ENCODE assay signal across 9 cellular contexts in genomic region chr15:40696228-40696627, GRCh38. TPM values are rescaled to one million over a fixed set of nuclear protein-coding genes. Genes with fewer than 3 reads are reported as not detected.
DNase-seq lines count a peak whose midpoint lies in the region; ATAC-seq and TF ChIP-seq lines count a peak whose summit lies in the region.
"Had no signal": no experiment of that assay in that cellular context is flagged by ENCODE, and none has a peak within 500 bp of the region (broad histone marks: within the 10 kb centered on the region; RNA-seq: fewer than 3 reads in every experiment).

No MANE protein-coding gene starts in this region.

- peaks cover 37% of the 10 kb centered on the region for H3K4me1 Mint-ChIP-seq in activated CD4-positive, alpha-beta T cell treated with anti-CD3 and anti-CD28 coated beads, Interleukin-2, amount 10 ng/mL, durations not matched to agents 24 days and 14 days
- peaks cover 13% of the 10 kb centered on the region for H3K4me1 Mint-ChIP-seq in endothelial cell (ENCODE audit: unreplicated experiment)

- intact Hi-C loops in activated CD4-positive, alpha-beta T cell treated with anti-CD3 and anti-CD28 coated beads, Interleukin-2, amount 10 ng/mL, durations not matched to agents 24 days and 14 days (cut with micrococcal nuclease), result loop anchor here (5.0 kb wide), 1 partner anchor 196 kb away; the partner anchor contains the start of gene VPS18
- intact Hi-C loops in Panc1 (cut with micrococcal nuclease; ENCODE audit: unreplicated experiment), result no loop called here
- intact Hi-C loops in lower lobe of right lung (cut with DNase I), result no loop called here

- no peaks in the 10 kb centered on the region for H3K9me3 ChIP-seq in Panc1 (ENCODE audit: control insufficient read depth, insufficient read depth, low read depth, low read length)
- H3K9me3 ChIP-seq in lower lobe of right lung, result no peaks in the 10 kb centered on the region

- H3K27me3 ChIP-seq in Panc1 (ENCODE audit: control insufficient read depth, insufficient read depth, low read length) (no peaks in the 10 kb centered on the region), lower lobe of right lung (ENCODE audit: low read depth) (no peaks in the 10 kb centered on the region)

- POLR2A ChIA-PET in Panc1 (lab: Charles Lee), result no interaction called here

- H3K4me1 ChIP-seq in Panc1 (ENCODE audit: control insufficient read depth, insufficient read depth, low read length) (no peaks in the 10 kb centered on the region; the same call in 1 of the 2 replicates), lower lobe of right lung (peaks cover 18% of the 10 kb centered on the region)

- no peak for TF ChIP-seq CTCF in Panc1 (IDR thresholded peaks at IDR 0.05)
- no peak for TF ChIP-seq CTCF in endothelial cell (IDR thresholded peaks at IDR 0.05; ENCODE audit: unreplicated experiment)
- no peak for TF ChIP-seq CTCF in lower lobe of right lung (IDR thresholded peaks at IDR 0.05)

- H3K4me3 ChIP-seq in Panc1 (ENCODE audit: low read depth in 2 of 2, low read length in 2 of 2), result peak overlapping the region; percentile 80 to 97
- H3K4me3 ChIP-seq in skeletal muscle cell (ENCODE audit: low read depth, low read length), result peak overlapping the region; percentile 97
- H3K4me3 ChIP-seq in lower lobe of right lung, result no peak overlapping the region

- H3K27ac Mint-ChIP-seq in activated CD4-positive, alpha-beta T cell treated with anti-CD3 and anti-CD28 coated beads, Interleukin-2, amount 10 ng/mL, durations not matched to agents 24 days and 14 days, result peak overlapping the region; percentile 100
- no peak overlapping the region for H3K27ac Mint-ChIP-seq in endothelial cell (ENCODE audit: unreplicated experiment)

- DNase-seq in activated CD4-positive, alpha-beta T cell treated with anti-CD3 and anti-CD28 coated beads, Interleukin-2, amount 10 ng/mL, durations not matched to agents 24 days and 14 days, result no peak
- DNase-seq in activated CD4-positive, alpha-beta T cell treated with anti-CD3 and anti-CD28 coated beads, Interleukin-2, amount 50 U/mL, for 4 hours, result no peak
- DNase-seq in Panc1 (ENCODE audit: low read depth, low spot score), result no peak
- DNase-seq in endothelial cell (ENCODE audit: low spot score), result no peak
- no peak for DNase-seq in skeletal muscle cell (ENCODE audit: low read depth)
- DNase-seq in stimulated activated CD4-positive, alpha-beta T cell treated with anti-CD3 and anti-CD28 coated beads, Interleukin-2, amount 100 ng/mL, for 48 hours, result no peak
- DNase-seq in GM19240 (ENCODE audit: insufficient read length, low spot score), result no peak
- no peak for DNase-seq in lower lobe of right lung
- DNase-seq: activated CD4-positive, CD25-positive, alpha-beta regulatory T cell had no signal

- H3K36me3 Mint-ChIP-seq in activated CD4-positive, alpha-beta T cell treated with anti-CD3 and anti-CD28 coated beads, Interleukin-2, amount 10 ng/mL, durations not matched to agents 24 days and 14 days (ENCODE audit: low read depth), result peaks cover 47% of the 10 kb centered on the region
- no peaks in the 10 kb centered on the region for H3K36me3 Mint-ChIP-seq in endothelial cell (ENCODE audit: low read depth, unreplicated experiment)

- H3K4me3 Mint-ChIP-seq in activated CD4-positive, alpha-beta T cell treated with anti-CD3 and anti-CD28 coated beads, Interleukin-2, amount 10 ng/mL, durations not matched to agents 24 days and 14 days, result peak overlapping the region; percentile 100
- H3K4me3 Mint-ChIP-seq in endothelial cell (ENCODE audit: unreplicated experiment), result peak overlapping the region; percentile 98

- BruUV-seq in Panc1 (replicated peaks; lab: Mats Ljungman, UMichigan), result no TSS peak

- H3K36me3 ChIP-seq in Panc1 (ENCODE audit: control insufficient read depth, insufficient read depth, low read length) (no peaks in the 10 kb centered on the region), lower lobe of right lung (peaks cover 6% of the 10 kb centered on the region)

- H3K27ac ChIP-seq in Panc1 (ENCODE audit: low read length) (peak overlapping the region; percentile 86), lower lobe of right lung (no peak overlapping the region)

- in situ Hi-C loops in Panc1 (cut with HindIII; ENCODE audit: low pct_unique_long_range_greater_than_20kb, low sequenced_read_pairs), result no loop called here

- H3K9me3 Mint-ChIP-seq in activated CD4-positive, alpha-beta T cell treated with anti-CD3 and anti-CD28 coated beads, Interleukin-2, amount 10 ng/mL, durations not matched to agents 24 days and 14 days, result no peaks in the 10 kb centered on the region
- no peaks in the 10 kb centered on the region for H3K9me3 Mint-ChIP-seq in endothelial cell (ENCODE audit: unreplicated experiment)

- H3K27me3 Mint-ChIP-seq in activated CD4-positive, alpha-beta T cell treated with anti-CD3 and anti-CD28 coated beads, Interleukin-2, amount 10 ng/mL, durations not matched to agents 24 days and 14 days, result no peaks in the 10 kb centered on the region
- H3K27me3 Mint-ChIP-seq in endothelial cell (ENCODE audit: unreplicated experiment), result peaks cover 5% of the 10 kb centered on the region

- CTCF ChIA-PET in Panc1 (lab: Charles Lee), result no interaction called here

- no peak for ATAC-seq in Panc1
- ATAC-seq in lower lobe of right lung, result no peak

RNA-seq across cellular contexts. Expression of gene RAD51, which starts 1.3 kb away (rescaled TPM):
- total RNA-seq in activated CD4-positive, alpha-beta T cell treated with anti-CD3 and anti-CD28 coated beads, Interleukin-2, amount 10 ng/mL, durations not matched to agents 24 days and 14 days, result 67.5 and 70.3 TPM in 2 replicates
- total RNA-seq in Panc1 (2021; ENCODE audit: unreplicated experiment) (30.3 TPM), endothelial cell (ENCODE audit: unreplicated experiment) (9.6 TPM), lower lobe of right lung (1.1 TPM)
- 18.6 TPM for polyA plus RNA-seq in Panc1 (2012; ENCODE audit: insufficient read length)

RNA-seq across cellular contexts. Expression of gene RMDN3, which starts 58.8 kb away (rescaled TPM):
- 36.1 and 38.9 TPM in 2 replicates for total RNA-seq in activated CD4-positive, alpha-beta T cell treated with anti-CD3 and anti-CD28 coated beads, Interleukin-2, amount 10 ng/mL, durations not matched to agents 24 days and 14 days
- total RNA-seq in Panc1 (2021; ENCODE audit: unreplicated experiment) (33.2 TPM), endothelial cell (ENCODE audit: unreplicated experiment) (34.4 TPM), lower lobe of right lung (101 TPM)
- 29.8 TPM for polyA plus RNA-seq in Panc1 (2012; ENCODE audit: insufficient read length)
